10 cellular contexts compared by ENCODE assay signal in the genomic region with DNA sequence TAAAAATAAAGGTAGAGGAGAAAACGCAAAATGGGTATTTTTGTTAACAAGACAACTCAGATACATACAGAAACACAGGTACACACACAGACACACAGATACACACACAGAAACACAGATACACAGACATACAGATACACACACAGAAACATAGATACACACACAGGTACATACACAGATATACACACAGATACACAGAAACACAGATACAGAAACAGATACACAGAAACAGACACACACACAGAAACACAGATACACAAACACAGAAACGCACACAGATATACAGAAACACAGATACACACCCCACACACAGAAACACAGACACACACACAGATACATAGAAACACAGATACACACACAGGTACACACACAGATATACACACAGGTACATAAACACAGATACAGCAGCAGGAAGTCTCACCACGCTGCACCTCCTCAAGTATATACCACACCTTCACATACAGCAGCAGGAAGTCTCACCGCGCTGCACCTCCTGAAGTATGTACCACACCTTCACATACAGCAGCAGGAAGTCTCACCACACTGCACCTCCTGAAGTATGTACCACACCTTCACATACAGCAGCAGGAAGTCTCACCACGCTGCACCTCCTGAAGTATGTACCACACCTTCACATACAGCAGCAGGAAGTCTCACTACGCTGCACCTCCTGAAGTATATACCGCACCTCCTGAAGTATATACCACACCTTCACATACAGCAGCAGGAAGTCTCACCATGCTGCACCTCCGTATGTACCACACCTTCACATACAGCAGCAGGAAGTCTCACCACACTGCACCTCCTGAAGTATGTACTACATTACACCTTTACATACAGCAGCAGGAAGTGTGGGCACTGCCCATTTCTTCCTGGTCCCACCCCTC.
A peak's percentile ranks its signal among the peaks of the same experiment; 100 is the strongest.
DNase-seq lines count a peak whose midpoint lies in the region; ATAC-seq and TF ChIP-seq lines count a peak whose summit lies in the region.
"Had no signal": no experiment of that assay in that cellular context is flagged by ENCODE, and none has a peak within 500 bp of the region (broad histone marks: within the 10 kb centered on the region; RNA-seq: fewer than 3 reads in every experiment).

No MANE protein-coding gene starts in this region.

- no peaks in the 10 kb centered on the region for H3K79me2 ChIP-seq in OCI-LY7 (ENCODE audit: insufficient read depth, low read depth, low read length)

- H3K36me3 ChIP-seq in OCI-LY7 (ENCODE audit: insufficient read depth, low read length) (no peaks in the 10 kb centered on the region), esophagus (ENCODE audit: control insufficient read depth in 2 of 2, insufficient read depth in 2 of 2, low read length in 1 of 2) (peaks cover 10 to 38% of the 10 kb centered on the region in 2 donors), spleen (peaks cover 0 to 95% (median 43%) of the 10 kb centered on the region in 6 donors)

- no peak overlapping the region for H3K4me2 ChIP-seq in OCI-LY7 (ENCODE audit: low read length)

- H3K27ac ChIP-seq in OCI-LY7 (ENCODE audit: low read depth, low read length, poor library complexity, severe bottlenecking) (no peak overlapping the region), esophagus (ENCODE audit: low read depth in 2 of 2, low read length in 1 of 2) (peak overlapping the region; percentile 61 to 80), spleen (peak overlapping the region; percentile 0 to 81 (median 65))

- H3K4me1 ChIP-seq in OCI-LY7 (ENCODE audit: insufficient read depth, low read length, poor library complexity, severe bottlenecking) (peaks cover 7% of the 10 kb centered on the region), esophagus (ENCODE audit: control insufficient read depth in 2 of 2, insufficient read depth in 2 of 2, low read length in 1 of 2) (peaks cover 0 to 7% of the 10 kb centered on the region in 2 donors), spleen (peaks cover 0 to 23% (median 12%) of the 10 kb centered on the region in 6 donors)

- CTCF ChIA-PET in OCI-LY7 (lab: Charles Lee; ENCODE audit: unreplicated experiment): no interaction called here

- no peak for DNase-seq in activated CD4-positive, CD25-positive, alpha-beta regulatory T cell (lab: John Stamatoyannopoulos, UW)
- DNase-seq in OCI-LY7 (ENCODE audit: low spot score): peak; percentile 1
- DNase-seq in spleen: peak; percentile 67
- no peak for DNase-seq in OCI-M2 (lab: John Stamatoyannopoulos, UW; ENCODE audit: unreplicated experiment)
- DNase-seq: NCI-H2227 treated with DMSO at 0.1 percent for 48 hours had no signal

- H3K4me3 ChIP-seq in OCI-LY7 (ENCODE audit: low read depth, low read length, poor library complexity, severe bottlenecking): no peak overlapping the region
- no peak overlapping the region for H3K4me3 ChIP-seq in esophagus (ENCODE audit: low read depth in 1 of 2, low read length in 2 of 2)
- no peak overlapping the region for H3K4me3 ChIP-seq in spleen
- H3K4me3 ChIP-seq: heart left ventricle had no signal

- no peaks in the 10 kb centered on the region for H4K20me1 ChIP-seq in OCI-LY7 (ENCODE audit: insufficient read depth, low read length)

- no peaks in the 10 kb centered on the region for H3K9me2 ChIP-seq in OCI-LY7 (ENCODE audit: insufficient read depth, low read length)

- no peak overlapping the region for H2AFZ ChIP-seq in OCI-LY7 (ENCODE audit: low read length)

- H3K9me3 ChIP-seq in OCI-LY7 (ENCODE audit: low read length) (no peaks in the 10 kb centered on the region), esophagus (ENCODE audit: control insufficient read depth in 2 of 2, insufficient read depth in 1 of 2, low read depth in 1 of 2, low read length in 1 of 2) (no peaks in the 10 kb centered on the region), spleen (peaks cover 0 to 12% (median 0%) of the 10 kb centered on the region in 8 donors)
- H3K9me3 ChIP-seq: heart left ventricle had no signal

- POLR2A ChIA-PET in OCI-LY7 (lab: Charles Lee): no interaction called here

- ATAC-seq in activated CD4-positive, CD25-positive, alpha-beta regulatory T cell treated with anti-CD3 and anti-CD28 coated beads, Interleukin-2, amount 50 U/mL, for 24 hours: peak; percentile 36 to 44
- ATAC-seq in HG02884 (IDR thresholded peaks at IDR 0.05; ENCODE audit: unreplicated experiment) (no peak), HG03095 (IDR thresholded peaks at IDR 0.05; ENCODE audit: unreplicated experiment) (no peak)

- no peaks in the 10 kb centered on the region for H3K27me3 ChIP-seq in esophagus (ENCODE audit: control insufficient read depth in 1 of 2, insufficient read depth in 2 of 2, low read length in 2 of 2)
- no peaks in the 10 kb centered on the region for H3K27me3 ChIP-seq in spleen (replicated peaks in 1 of 7)
- H3K27me3 ChIP-seq: heart left ventricle had no signal

- WGBS in esophagus, 2 donors: 69 to 72% methylated on average over 9 of the region's 9 CpGs
- 57 to 65% (median 62%) methylated on average over 9 of the region's 9 CpGs for WGBS in spleen, 5 donors

- TF ChIP-seq POLR2A in spleen (IDR thresholded peaks at IDR 0.05): no peak

- BruUV-seq in OCI-LY7 (replicated peaks; lab: Mats Ljungman, UMichigan): no TSS peak

- TF ChIP-seq CTCF in OCI-LY7 (conservative IDR thresholded peaks at IDR 0.05; ENCODE audit: low read length) (no peak), spleen (IDR thresholded peaks at IDR 0.05 in 8 of 11, conservative IDR thresholded peaks at IDR 0.05 in 3 of 11) (no peak)

- intact Hi-C loops in OCI-LY7 (cut with micrococcal nuclease; ENCODE audit: unreplicated experiment): no loop called here
- intact Hi-C loops in spleen (cut with DNase I; ENCODE audit: low total_unique reads): no loop called here

Comparison
In these comparisons a context has a peak if more than half of its experiments do, and no peak if none do; other contexts are left out.
1. ATAC-seq: peak in activated CD4-positive, CD25-positive, alpha-beta regulatory T cell treated with anti-CD3 and anti-CD28 coated beads, Interleukin-2, amount 50 U/mL, for 24 hours (2 of 2); none in HG02884 (single experiment) and HG03095 (single experiment).
2. DNase-seq: peak in OCI-LY7 (single experiment) and spleen (single experiment); none in activated CD4-positive, CD25-positive, alpha-beta regulatory T cell (0 of 4) and OCI-M2 (single experiment).